Comparison of ENCODE assay signal across 28 cellular contexts in genomic region chr11:77103319-77103718, GRCh38. TPM values are rescaled to one million over a fixed set of nuclear protein-coding genes. Genes with fewer than 3 reads are reported as not detected.
"Had no signal": no experiment of that assay in that cellular context is flagged by ENCODE, and none has a peak within 500 bp of the region (broad histone marks: within the 10 kb centered on the region; RNA-seq: fewer than 3 reads in every experiment).

No MANE protein-coding gene starts in this region.

- H3K4me3 ChIP-seq: dorsolateral prefrontal cortex, esophagus muscularis mucosa, gastroesophageal sphincter, heart left ventricle, hepatocyte, lower lobe of right lung, smooth muscle cell, thoracic aorta, transverse colon, upper lobe of right lung, uterus had no signal

- H3K27me3 ChIP-seq: dorsolateral prefrontal cortex, esophagus muscularis mucosa, foreskin keratinocyte, gastroesophageal sphincter, heart left ventricle, hepatocyte, neutrophil, transverse colon, upper lobe of right lung, uterus had no signal

- H3K36me3 Mint-ChIP-seq: stimulated activated effector memory CD8-positive, alpha-beta T cell treated with anti-CD3 and anti-CD28 coated beads, Interleukin-12 subunit alpha, Interleukin-12 subunit beta, amount 100 ng/mL, for 72 hours had no signal

- H3K27ac ChIP-seq: dorsolateral prefrontal cortex, esophagus muscularis mucosa, foreskin keratinocyte, gastroesophageal sphincter, heart left ventricle, hepatocyte, lower lobe of right lung, neutrophil, parathyroid adenoma, thoracic aorta, transverse colon, upper lobe of right lung, uterus had no signal

- H3K4me1 ChIP-seq: foreskin keratinocyte, lower lobe of right lung, parathyroid adenoma, upper lobe of right lung, uterus had no signal

- H3K27ac Mint-ChIP-seq: stimulated activated effector memory CD8-positive, alpha-beta T cell treated with anti-CD3 and anti-CD28 coated beads, Interleukin-12 subunit alpha, Interleukin-12 subunit beta, amount 100 ng/mL, for 72 hours had no signal

- H3K4me3 Mint-ChIP-seq: naive thymus-derived CD8-positive, alpha-beta T cell; stimulated activated effector memory CD8-positive, alpha-beta T cell treated with anti-CD3 and anti-CD28 coated beads, Interleukin-12 subunit alpha, Interleukin-12 subunit beta, amount 100 ng/mL, for 72 hours had no signal

- H3K27me3 Mint-ChIP-seq: naive thymus-derived CD8-positive, alpha-beta T cell; progenitor cell of endocrine pancreas had no signal

- ATAC-seq: foreskin keratinocyte; gastroesophageal sphincter; heart left ventricle; left ventricle myocardium superior; lower lobe of right lung; naive thymus-derived CD8-positive, alpha-beta T cell; sciatic nerve; stimulated activated effector memory CD8-positive, alpha-beta T cell treated with anti-CD3 and anti-CD28 coated beads, Interleukin-12 subunit alpha, Interleukin-12 subunit beta, amount 100 ng/mL, for 72 hours; upper lobe of right lung had no signal

- H3K9me3 ChIP-seq: esophagus muscularis mucosa, gastroesophageal sphincter, heart left ventricle, lower lobe of right lung, neutrophil, thoracic aorta, transverse colon, upper lobe of right lung, uterus had no signal

- H3K9ac ChIP-seq: parathyroid adenoma had no signal

- H3K4me2 ChIP-seq: hepatocyte, smooth muscle cell had no signal

- H3K36me3 ChIP-seq: heart left ventricle, lower lobe of right lung, neutrophil, thoracic aorta, transverse colon, upper lobe of right lung, uterus had no signal

- H3K9me3 Mint-ChIP-seq: naive thymus-derived CD8-positive, alpha-beta T cell; stimulated activated effector memory CD8-positive, alpha-beta T cell treated with anti-CD3 and anti-CD28 coated beads, Interleukin-12 subunit alpha, Interleukin-12 subunit beta, amount 100 ng/mL, for 72 hours had no signal

- H3K4me1 Mint-ChIP-seq: naive thymus-derived CD8-positive, alpha-beta T cell; stimulated activated effector memory CD8-positive, alpha-beta T cell treated with anti-CD3 and anti-CD28 coated beads, Interleukin-12 subunit alpha, Interleukin-12 subunit beta, amount 100 ng/mL, for 72 hours had no signal

- DNase-seq: dorsolateral prefrontal cortex; effector CD4-positive, alpha-beta T cell; foreskin keratinocyte; left ventricle myocardium superior; lower lobe of right lung; naive thymus-derived CD8-positive, alpha-beta T cell; stimulated activated CD4-positive, alpha-beta T cell treated with anti-CD3 and anti-CD28 coated beads, Interleukin-2, amount 100 ng/mL, for 24 hours; stimulated activated CD4-positive, alpha-beta T cell treated with anti-CD3 and anti-CD28 coated beads, Interleukin-4, amount 100 ng/mL, for 24 hours; stimulated activated naive CD4-positive, alpha-beta T cell treated with Interleukin-2 at 50 U/mL for 16 hours; transverse colon; uterus had no signal

RNA-seq across cellular contexts. Expression of gene OMP, which starts 0.7 kb away (rescaled TPM):
- total RNA-seq: epithelial cell of proximal tubule, esophagus muscularis mucosa, foreskin keratinocyte, gastroesophageal sphincter, heart left ventricle, hepatocyte, kidney epithelial cell, left ventricle myocardium superior, lower lobe of right lung, mesenteric fat pad, myocyte, omental fat pad, progenitor cell of endocrine pancreas, smooth muscle cell, thoracic aorta, upper lobe of right lung had no signal
